In the genomic region with DNA sequence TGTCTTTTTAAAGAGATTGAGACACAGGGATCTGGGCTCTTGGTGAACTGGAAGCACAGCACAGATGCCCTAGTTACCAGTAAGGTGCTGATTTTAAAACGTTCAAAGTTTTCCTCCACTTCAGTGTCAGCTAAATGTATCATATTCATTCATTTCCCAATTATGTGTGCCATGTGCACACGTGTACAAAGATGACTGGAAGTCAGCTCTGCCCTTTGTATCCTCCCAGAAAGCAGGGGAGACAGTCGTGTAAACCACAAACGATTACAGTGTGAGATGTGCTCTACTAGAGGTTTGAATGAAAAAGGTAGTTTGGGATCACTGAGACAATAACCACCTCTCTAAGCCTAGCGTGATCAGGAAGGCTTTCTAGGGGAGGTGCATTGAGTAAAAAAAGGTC, we compare ENCODE assay signal across 8 cellular contexts. TPM values are rescaled to one million over a fixed set of nuclear protein-coding genes. Genes with fewer than 3 reads are reported as not detected.
A peak's percentile ranks its signal among the peaks of the same experiment; 100 is the strongest.
DNase-seq lines count a peak whose midpoint lies in the region; ATAC-seq and TF ChIP-seq lines count a peak whose summit lies in the region.

No MANE protein-coding gene starts in this region.

- H3K79me2 ChIP-seq in Loucy (ENCODE audit: insufficient read depth, low read length), result peaks cover 11% of the 10 kb centered on the region; the same call in 1 of the 2 replicates

- no peaks in the 10 kb centered on the region for H3F3A ChIP-seq in Loucy (ENCODE audit: low read depth)

- H3K27me3 ChIP-seq in CD4-positive, alpha-beta T cell (ENCODE audit: control insufficient read depth, insufficient read depth, low read length), result no peaks in the 10 kb centered on the region
- H3K27me3 ChIP-seq in Loucy (ENCODE audit: insufficient read depth, low read length, poor library complexity, severe bottlenecking), result peaks cover 37% of the 10 kb centered on the region

- peaks cover 26% of the 10 kb centered on the region for H3K4me1 ChIP-seq in Loucy (ENCODE audit: insufficient read depth, low read length, poor library complexity, severe bottlenecking)

- H3K4me3 Mint-ChIP-seq in CD4-positive, alpha-beta T cell, result peak overlapping the region; percentile 91
- H3K4me3 Mint-ChIP-seq in effector memory CD8-positive, alpha-beta T cell, result peak overlapping the region; percentile 88 to 90
- H3K4me3 Mint-ChIP-seq in neural crest cell, result peak overlapping the region; percentile 97

- intact Hi-C loops in CD4-positive, alpha-beta T cell (cut with DNase I, micrococcal nuclease), result loop anchor here in 1 of 2 experiments (5.0 to 10.0 kb wide), 3 partner anchors 159 to 417 kb away; a partner anchor contains a TSS

- no peaks in the 10 kb centered on the region for H4K20me1 ChIP-seq in Loucy (ENCODE audit: insufficient read depth, low read length, poor library complexity, severe bottlenecking)

- peaks cover 27% of the 10 kb centered on the region for H3K4me1 Mint-ChIP-seq in CD4-positive, alpha-beta T cell (ENCODE audit: low read depth)
- H3K4me1 Mint-ChIP-seq in effector memory CD8-positive, alpha-beta T cell (ENCODE audit: low read depth in 2 of 2), result peaks cover 14 to 18% of the 10 kb centered on the region in 2 donors
- peaks cover 29% of the 10 kb centered on the region for H3K4me1 Mint-ChIP-seq in neural crest cell

- peaks cover 4% of the 10 kb centered on the region for H3K9me3 Mint-ChIP-seq in CD4-positive, alpha-beta T cell
- H3K9me3 Mint-ChIP-seq in effector memory CD8-positive, alpha-beta T cell, result peaks cover 0 to 2% of the 10 kb centered on the region in 2 donors
- H3K9me3 Mint-ChIP-seq in neural crest cell, result peaks cover 11% of the 10 kb centered on the region

- peak overlapping the region; percentile 94 for H3K4me3 ChIP-seq in Loucy (ENCODE audit: low read length, poor library complexity, severe bottlenecking)

- H3K27ac ChIP-seq in CD4-positive, alpha-beta T cell (ENCODE audit: low read depth, low read length), result no peak overlapping the region

- no peaks in the 10 kb centered on the region for H3K9me2 ChIP-seq in Loucy (replicated peaks; ENCODE audit: low read depth, low read length)

- no peak for TF ChIP-seq CTCF in CD4-positive, alpha-beta T cell (IDR thresholded peaks at IDR 0.05)
- no peak for TF ChIP-seq CTCF in Loucy (conservative IDR thresholded peaks at IDR 0.05; ENCODE audit: low read length)
- TF ChIP-seq CTCF in neural crest cell (conservative IDR thresholded peaks at IDR 0.05), result no peak

- ATAC-seq in CD4-positive, alpha-beta T cell (ENCODE audit: poor library complexity), result peak; percentile 21
- ATAC-seq in effector memory CD8-positive, alpha-beta T cell (replicated peaks), result no peak
- ATAC-seq in HG03565 (IDR thresholded peaks at IDR 0.05; ENCODE audit: unreplicated experiment), result no peak

- DNase-seq in CD4-positive, alpha-beta T cell, result no peak
- DNase-seq in effector memory CD8-positive, alpha-beta T cell, result no peak
- DNase-seq in neural crest cell (ENCODE audit: low read depth, low spot score) (no peak), amygdala (lab: John Stamatoyannopoulos, UW) (no peak), ureter (ENCODE audit: low spot score) (no peak), NCI-H82 (lab: John Stamatoyannopoulos, UW) (no peak)

- peaks cover 7% of the 10 kb centered on the region for H3K27me3 Mint-ChIP-seq in CD4-positive, alpha-beta T cell
- peaks cover 6 to 7% of the 10 kb centered on the region in 2 donors for H3K27me3 Mint-ChIP-seq in effector memory CD8-positive, alpha-beta T cell
- H3K27me3 Mint-ChIP-seq in neural crest cell (ENCODE audit: low read depth), result peaks cover 26% of the 10 kb centered on the region

- peak overlapping the region; percentile 63 for H3K27ac Mint-ChIP-seq in CD4-positive, alpha-beta T cell
- H3K27ac Mint-ChIP-seq in effector memory CD8-positive, alpha-beta T cell, result peak overlapping the region; percentile 76 to 90
- peak overlapping the region; percentile 99 for H3K27ac Mint-ChIP-seq in neural crest cell (ENCODE audit: unreplicated experiment)

- H3K36me3 Mint-ChIP-seq in CD4-positive, alpha-beta T cell (ENCODE audit: low read depth), result peaks cover 45% of the 10 kb centered on the region
- peaks cover 4% of the 10 kb centered on the region for H3K36me3 Mint-ChIP-seq in effector memory CD8-positive, alpha-beta T cell (ENCODE audit: insufficient read depth)
- peaks cover 44% of the 10 kb centered on the region for H3K36me3 Mint-ChIP-seq in neural crest cell (ENCODE audit: low read depth)

- no peaks in the 10 kb centered on the region for H3K9me3 ChIP-seq in CD4-positive, alpha-beta T cell (ENCODE audit: control insufficient read depth, low read length)
- no peaks in the 10 kb centered on the region for H3K9me3 ChIP-seq in Loucy (ENCODE audit: insufficient read depth, low read depth, low read length)

- peak overlapping the region; percentile 92 for H2AFZ ChIP-seq in Loucy (ENCODE audit: low read length)

- CTCF ChIA-PET in CD4-positive, alpha-beta T cell (lab: Charles Lee), result no interaction called here

- H3K36me3 ChIP-seq in Loucy (ENCODE audit: insufficient read depth, low read length), result no peaks in the 10 kb centered on the region

- H3K9ac ChIP-seq in Loucy (ENCODE audit: low read depth, low read length, poor library complexity, severe bottlenecking), result peak overlapping the region; percentile 88

- POLR2A ChIA-PET in CD4-positive, alpha-beta T cell (lab: Charles Lee), result interaction anchor here (1.0 to 2.9 kb wide), 4 partner anchors 45 to 420 kb away, joined by 3 to 19 read pairs (median 4); a partner anchor contains a TSS

- peak overlapping the region; percentile 79 for H3K4me2 ChIP-seq in Loucy (ENCODE audit: low read depth, low read length, poor library complexity, severe bottlenecking)

RNA-seq across cellular contexts. Expression of a gene that starts 0.8 kb away (rescaled TPM):
- under 1 TPM; 0.20 to 0.49 TPM for total RNA-seq in CD4-positive, alpha-beta T cell
- total RNA-seq in neural crest cell (17.3 and 21.0 TPM in 2 replicates), ureter (10.8 TPM)

RNA-seq across cellular contexts. Expression of a gene that starts 29.0 kb away (rescaled TPM):
- total RNA-seq in CD4-positive, alpha-beta T cell, result under 1 TPM; 0.03 to 0.05 TPM
- total RNA-seq in neural crest cell, result 26.1 and 29.8 TPM in 2 replicates
- total RNA-seq in ureter, result 7.5 TPM
